Comparison of ENCODE assay signal across 1 cellular context in genomic region chr19:39372047-39372802, GRCh38.
TF ChIP-seq lines count a peak whose summit lies in the region.

No MANE protein-coding gene starts in this region.

TF ChIP-seq in endothelial cell of umbilical vein, 7 proteins besides CTCF, POLR2A, EP300 and RAD21:
- TF ChIP-seq MYC (IDR thresholded peaks at IDR 0.05; ENCODE audit: low read depth, low read length) (no peak), JUN (IDR thresholded peaks at IDR 0.05; ENCODE audit: borderline replicate concordance, insufficient read depth, insufficient read length, low read depth) (no peak), POLR2AphosphoS5 (IDR thresholded peaks at IDR 0.05; ENCODE audit: insufficient read depth, low read depth, low read length) (no peak), EZH2 (IDR thresholded peaks at IDR 0.05; ENCODE audit: borderline replicate concordance, low read depth, low read length, severe bottlenecking) (no peak), MAX (IDR thresholded peaks at IDR 0.05; ENCODE audit: insufficient read depth, insufficient read length) (no peak), GATA2 (IDR thresholded peaks at IDR 0.05; ENCODE audit: insufficient read depth, insufficient read length, low read depth, low read length) (no peak), FOS (IDR thresholded peaks at IDR 0.05; ENCODE audit: borderline replicate concordance, insufficient read depth, low read length) (no peak)
